12 cellular contexts compared by ENCODE assay signal in the genomic region with DNA sequence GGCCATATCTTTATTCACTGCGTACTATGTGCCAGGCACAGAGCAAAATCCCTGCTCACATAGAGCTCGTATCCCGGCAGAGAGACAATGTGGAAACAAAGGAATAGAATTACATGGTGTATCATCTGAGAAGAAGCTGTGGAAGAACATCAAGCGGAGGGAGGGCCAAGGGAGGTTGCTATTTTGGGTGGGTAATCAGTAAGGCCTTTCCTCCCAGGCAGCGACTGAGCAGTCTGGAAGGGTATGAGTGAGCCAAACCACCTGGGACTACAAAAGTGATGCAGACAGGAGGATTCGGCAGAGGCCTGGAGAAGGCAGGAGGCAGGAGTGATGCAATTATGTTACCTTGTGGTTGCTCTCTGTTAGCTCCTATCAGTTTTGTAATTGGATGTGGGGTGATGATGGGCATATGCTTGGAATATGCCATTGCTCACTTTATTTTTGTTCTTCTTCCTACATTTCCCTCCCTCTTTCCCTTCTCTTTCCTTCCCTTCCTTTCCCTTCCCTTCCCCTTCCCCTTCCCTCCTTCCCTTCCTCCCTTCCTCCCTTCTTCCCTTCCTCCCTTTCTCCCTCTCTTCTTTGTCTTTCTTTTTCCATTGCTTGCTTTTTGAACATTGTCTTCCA.
A peak's percentile ranks its signal among the peaks of the same experiment; 100 is the strongest.
DNase-seq lines count a peak whose midpoint lies in the region; ATAC-seq lines count a peak whose summit lies in the region.
"Had no signal": no experiment of that assay in that cellular context is flagged by ENCODE, and none has a peak within 500 bp of the region (broad histone marks: within the 10 kb centered on the region; RNA-seq: fewer than 3 reads in every experiment).

No MANE protein-coding gene starts in this region.

- DNase-seq in stimulated activated naive CD8-positive, alpha-beta T cell treated with anti-CD3 and anti-CD28 coated beads, Interleukin-15, Interleukin-2, amounts not matched to agents 100 U/mL and 50 U/mL, for 24 hours = no peak
- DNase-seq in memory B cell (ENCODE audit: low spot score in 2 of 2) (no peak), sciatic nerve (ENCODE audit: low spot score) (no peak), cerebellar cortex (ENCODE audit: low spot score) (no peak)
- peak in 1 of 2 donors; percentile 22 for DNase-seq in stimulated activated naive CD8-positive, alpha-beta T cell treated with anti-CD3 and anti-CD28 coated beads, Interleukin-15, amount 100 ng/mL, for 72 hours
- DNase-seq: activated CD4-positive, alpha-beta T cell treated with anti-CD3 and anti-CD28 coated beads, Interleukin-2, amount 50 U/mL, for 4 hours; C1 segment of cervical spinal cord had no signal

- no peak overlapping the region for H3K4me3 Mint-ChIP-seq in stimulated activated naive CD8-positive, alpha-beta T cell treated with anti-CD3 and anti-CD28 coated beads, Interleukin-15, Interleukin-2, amounts not matched to agents 100 ng/mL and 50 ng/mL, for 24 hours
- no peak overlapping the region for H3K4me3 Mint-ChIP-seq in activated T-helper 17 cell treated with anti-CD3 and anti-CD28 coated beads, Interleukin-2, amount 50 U/mL, for 72 hours
- H3K4me3 Mint-ChIP-seq in memory B cell = no peak overlapping the region
- no peak overlapping the region for H3K4me3 Mint-ChIP-seq in stimulated activated naive CD8-positive, alpha-beta T cell treated with anti-CD3 and anti-CD28 coated beads, Interleukin-15, amount 100 ng/mL, for 72 hours
- H3K4me3 Mint-ChIP-seq: IgD-negative memory B cell had no signal

- H3K27me3 Mint-ChIP-seq in stimulated activated naive CD8-positive, alpha-beta T cell treated with anti-CD3 and anti-CD28 coated beads, Interleukin-15, Interleukin-2, amounts not matched to agents 100 ng/mL and 50 ng/mL, for 24 hours = no peaks in the 10 kb centered on the region
- H3K27me3 Mint-ChIP-seq in activated T-helper 17 cell treated with anti-CD3 and anti-CD28 coated beads, Interleukin-2, amount 50 U/mL, for 72 hours = no peaks in the 10 kb centered on the region
- H3K27me3 Mint-ChIP-seq in memory B cell = no peaks in the 10 kb centered on the region
- no peaks in the 10 kb centered on the region for H3K27me3 Mint-ChIP-seq in stimulated activated naive CD8-positive, alpha-beta T cell treated with anti-CD3 and anti-CD28 coated beads, Interleukin-15, amount 100 ng/mL, for 72 hours
- H3K27me3 Mint-ChIP-seq: IgD-negative memory B cell had no signal

- peak overlapping the region; percentile 80 for H3K27ac Mint-ChIP-seq in stimulated activated naive CD8-positive, alpha-beta T cell treated with anti-CD3 and anti-CD28 coated beads, Interleukin-15, Interleukin-2, amounts not matched to agents 100 ng/mL and 50 ng/mL, for 24 hours
- no peak overlapping the region for H3K27ac Mint-ChIP-seq in activated T-helper 17 cell treated with anti-CD3 and anti-CD28 coated beads, Interleukin-2, amount 50 U/mL, for 72 hours
- H3K27ac Mint-ChIP-seq in memory B cell = peak overlapping the region; percentile 81
- H3K27ac Mint-ChIP-seq in stimulated activated naive CD8-positive, alpha-beta T cell treated with anti-CD3 and anti-CD28 coated beads, Interleukin-15, amount 100 ng/mL, for 72 hours = peak overlapping the region in 1 of 2 donors; percentile 16
- H3K27ac Mint-ChIP-seq: activated T-helper 2 cell treated with anti-CD3 and anti-CD28 coated beads, Interferon-gamma antibody, Interleukin-2, Interleukin-4, amounts not matched to agents 10 μg/mL and 5 μg/mL and 100 μg/mL, durations not matched to agents 14 hours and 24 hours and 36 hours had no signal

- H3K9me3 Mint-ChIP-seq in stimulated activated naive CD8-positive, alpha-beta T cell treated with anti-CD3 and anti-CD28 coated beads, Interleukin-15, Interleukin-2, amounts not matched to agents 100 ng/mL and 50 ng/mL, for 24 hours = peaks cover 7% of the 10 kb centered on the region
- peaks cover 7% of the 10 kb centered on the region for H3K9me3 Mint-ChIP-seq in activated T-helper 17 cell treated with anti-CD3 and anti-CD28 coated beads, Interleukin-2, amount 50 U/mL, for 72 hours
- H3K9me3 Mint-ChIP-seq in memory B cell = peaks cover 3% of the 10 kb centered on the region
- peaks cover 4 to 10% of the 10 kb centered on the region in 2 donors for H3K9me3 Mint-ChIP-seq in stimulated activated naive CD8-positive, alpha-beta T cell treated with anti-CD3 and anti-CD28 coated beads, Interleukin-15, amount 100 ng/mL, for 72 hours
- H3K9me3 Mint-ChIP-seq: IgD-negative memory B cell had no signal

- intact Hi-C loops in sciatic nerve (cut with DNase I) = no loop called here

- H3K4me1 Mint-ChIP-seq in stimulated activated naive CD8-positive, alpha-beta T cell treated with anti-CD3 and anti-CD28 coated beads, Interleukin-15, Interleukin-2, amounts not matched to agents 100 ng/mL and 50 ng/mL, for 24 hours (ENCODE audit: low read depth) = no peaks in the 10 kb centered on the region
- peaks cover 5% of the 10 kb centered on the region for H3K4me1 Mint-ChIP-seq in activated T-helper 17 cell treated with anti-CD3 and anti-CD28 coated beads, Interleukin-2, amount 50 U/mL, for 72 hours
- peaks cover 3% of the 10 kb centered on the region for H3K4me1 Mint-ChIP-seq in memory B cell
- no peaks in the 10 kb centered on the region for H3K4me1 Mint-ChIP-seq in stimulated activated naive CD8-positive, alpha-beta T cell treated with anti-CD3 and anti-CD28 coated beads, Interleukin-15, amount 100 ng/mL, for 72 hours
- H3K4me1 Mint-ChIP-seq: IgD-negative memory B cell had no signal

- H3K36me3 Mint-ChIP-seq in stimulated activated naive CD8-positive, alpha-beta T cell treated with anti-CD3 and anti-CD28 coated beads, Interleukin-15, Interleukin-2, amounts not matched to agents 100 ng/mL and 50 ng/mL, for 24 hours (ENCODE audit: low read depth) = peaks cover 38% of the 10 kb centered on the region
- peaks cover 6% of the 10 kb centered on the region for H3K36me3 Mint-ChIP-seq in activated T-helper 17 cell treated with anti-CD3 and anti-CD28 coated beads, Interleukin-2, amount 50 U/mL, for 72 hours (ENCODE audit: low read depth)
- H3K36me3 Mint-ChIP-seq in memory B cell = peaks cover 12% of the 10 kb centered on the region
- H3K36me3 Mint-ChIP-seq: IgD-negative memory B cell had no signal

- no peak for ATAC-seq in stimulated activated naive CD8-positive, alpha-beta T cell treated with anti-CD3 and anti-CD28 coated beads, Interleukin-15, Interleukin-2, amounts not matched to agents 100 U/mL and 50 U/mL, for 24 hours
- ATAC-seq in activated T-helper 17 cell treated with anti-CD3 and anti-CD28 coated beads, Interleukin-2, amount 50 U/mL, for 72 hours (replicated peaks) = peak; percentile 51
- ATAC-seq in memory B cell (ENCODE audit: low read depth) = no peak
- ATAC-seq in stimulated activated naive CD8-positive, alpha-beta T cell treated with anti-CD3 and anti-CD28 coated beads, Interleukin-15, amount 100 ng/mL, for 72 hours = peak; percentile 77
- ATAC-seq in sciatic nerve = no peak
- no peak for ATAC-seq in GM18861 (IDR thresholded peaks at IDR 0.05; ENCODE audit: unreplicated experiment)

Comparison
In these comparisons a context has a peak if more than half of its experiments do, and no peak if none do; other contexts are left out.
1. ATAC-seq: peak in activated T-helper 17 cell treated with anti-CD3 and anti-CD28 coated beads, Interleukin-2, amount 50 U/mL, for 72 hours (single experiment) and stimulated activated naive CD8-positive, alpha-beta T cell treated with anti-CD3 and anti-CD28 coated beads, Interleukin-15, amount 100 ng/mL, for 72 hours (single experiment); none in stimulated activated naive CD8-positive, alpha-beta T cell treated with anti-CD3 and anti-CD28 coated beads, Interleukin-15, Interleukin-2, amounts not matched to agents 100 U/mL and 50 U/mL, for 24 hours (single experiment), memory B cell (single experiment), sciatic nerve (single experiment) and GM18861 (single experiment).